ENCODE assay signal across 2 cellular contexts in genomic region chr19:58279925-58280316, GRCh38.
TF ChIP-seq lines count a peak whose summit lies in the region.

No MANE protein-coding gene starts in this region.

TF ChIP-seq in A549, 52 proteins besides CTCF, POLR2A, EP300 and RAD21:
- TF ChIP-seq ZNF302 (CRISPR knock-in tag; IDR thresholded peaks at IDR 0.05) (no peak), NFE2L2 (conservative IDR thresholded peaks at IDR 0.05; ENCODE audit: low read length) (no peak), EHMT2 (IDR thresholded peaks at IDR 0.05; ENCODE audit: low read depth) (no peak), HOXB13 (CRISPR knock-in tag; IDR thresholded peaks at IDR 0.05; ENCODE audit: low read depth) (no peak), HEYL (CRISPR knock-in tag; IDR thresholded peaks at IDR 0.05) (no peak), PBX3 (IDR thresholded peaks at IDR 0.05) (no peak), HOXA7 (CRISPR knock-in tag; IDR thresholded peaks at IDR 0.05) (no peak)
TF ChIP-seq in A549: peak in this region for 0.

TF ChIP-seq in K562, 482 proteins besides CTCF, POLR2A, EP300 and RAD21:
- no peak for TF ChIP-seq TRIM28 (IDR thresholded peaks at IDR 0.05)
- TF ChIP-seq AFF4 (CRISPR knock-in tag; IDR thresholded peaks at IDR 0.05): 0 out of 2 replicates have a peak, but pooled peaks have one; percentile 19
